Comparison of ENCODE assay signal across 20 cellular contexts in the genomic region with DNA sequence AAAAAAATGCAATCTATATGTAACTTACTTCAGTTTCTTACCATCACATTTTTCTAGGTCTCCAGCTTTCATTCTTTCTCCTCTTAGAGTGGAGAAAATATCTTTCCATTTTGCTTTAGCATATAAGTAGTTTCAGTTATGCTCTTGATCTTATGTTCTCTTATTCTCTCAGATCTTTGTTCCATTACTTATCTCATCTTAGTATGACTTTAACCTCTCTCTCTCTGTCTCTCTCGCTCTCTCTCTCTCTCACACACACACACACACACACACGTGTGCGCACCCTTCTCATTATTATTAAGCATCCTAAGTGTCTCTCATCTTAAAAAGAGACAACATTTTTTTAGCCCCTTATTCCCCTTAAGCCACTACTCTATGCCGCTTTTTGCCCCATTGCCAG.
"Had no signal": no experiment of that assay in that cellular context is flagged by ENCODE, and none has a peak within 500 bp of the region (broad histone marks: within the 10 kb centered on the region; RNA-seq: fewer than 3 reads in every experiment).

No MANE protein-coding gene starts in this region.

- H2AFZ ChIP-seq: hepatocyte had no signal

- H3K9me3 ChIP-seq: gastroesophageal sphincter, mucosa of descending colon, right lobe of liver, SK-N-SH, testis, transverse colon had no signal

- DNase-seq: activated CD4-positive, CD25-positive, alpha-beta regulatory T cell treated with anti-CD3 and anti-CD28 coated beads, Interleukin-2, amount 50 U/mL, for 72 hours; activated CD8-positive, alpha-beta memory T cell treated with anti-CD3 and anti-CD28 coated beads for 24 hours; activated effector memory CD4-positive, alpha-beta T cell treated with anti-CD3 and anti-CD28 coated beads, Interleukin-2, amount 50 U/mL, for 16 hours; amygdala; caudate nucleus; islet precursor cell; left ventricle myocardium superior; mucosa of descending colon; right lobe of liver; SK-N-SH; stimulated activated CD4-positive, alpha-beta T cell treated with anti-CD3 and anti-CD28 coated beads, Interleukin-12 subunit alpha, Interleukin-12 subunit beta, amount 100 ng/mL, for 4 hours; stimulated activated CD4-positive, alpha-beta T cell treated with anti-CD3 and anti-CD28 coated beads, Interleukin-4, amount 100 ng/mL, for 1 hour; stimulated activated naive CD8-positive, alpha-beta T cell treated with anti-CD3 and anti-CD28 coated beads, Interleukin-15, Interleukin-2, amounts not matched to agents 100 U/mL and 50 U/mL, for 24 hours; SW 1271; T-helper 17 cell; testis; transverse colon had no signal

- H3K4me3 Mint-ChIP-seq: natural killer cell treated with Interleukin-12 subunit alpha and Interleukin-12 subunit beta and Interleukin-15 and Interleukin-18, amount 100 ng/mL, for 72 hours; T-helper 17 cell had no signal

- H3K4me1 Mint-ChIP-seq: T-helper 17 cell had no signal

- H3K4me3 ChIP-seq: gastroesophageal sphincter, hepatocyte, mucosa of descending colon, right lobe of liver, testis, transverse colon had no signal

- H3K27me3 Mint-ChIP-seq: T-helper 17 cell had no signal

- H3K36me3 ChIP-seq: gastroesophageal sphincter, right lobe of liver, transverse colon had no signal

- H3K9ac ChIP-seq: SK-N-SH had no signal

- H3K27ac Mint-ChIP-seq: natural killer cell treated with Interleukin-12 subunit alpha and Interleukin-12 subunit beta and Interleukin-15 and Interleukin-18, amount 100 ng/mL, for 72 hours; T-helper 17 cell had no signal

- H3K27me3 ChIP-seq: gastroesophageal sphincter, hepatocyte, right lobe of liver, testis, transverse colon had no signal

- H3K4me2 ChIP-seq: hepatocyte, SK-N-SH had no signal

- H3K27ac ChIP-seq: gastroesophageal sphincter, hepatocyte, right lobe of liver, testis, transverse colon had no signal

- H3K4me1 ChIP-seq: gastroesophageal sphincter, right lobe of liver, testis, transverse colon had no signal

- H3K79me2 ChIP-seq: hepatocyte had no signal

- ATAC-seq: gastroesophageal sphincter; left ventricle myocardium superior; mucosa of descending colon; natural killer cell treated with Interleukin-12 subunit alpha and Interleukin-12 subunit beta and Interleukin-15 and Interleukin-18, amount 100 ng/mL, for 72 hours; right lobe of liver; stimulated activated naive CD8-positive, alpha-beta T cell treated with anti-CD3 and anti-CD28 coated beads, Interleukin-15, Interleukin-2, amounts not matched to agents 100 U/mL and 50 U/mL, for 24 hours; T-helper 17 cell had no signal
